32 cellular contexts compared by ENCODE assay signal in the genomic region with DNA sequence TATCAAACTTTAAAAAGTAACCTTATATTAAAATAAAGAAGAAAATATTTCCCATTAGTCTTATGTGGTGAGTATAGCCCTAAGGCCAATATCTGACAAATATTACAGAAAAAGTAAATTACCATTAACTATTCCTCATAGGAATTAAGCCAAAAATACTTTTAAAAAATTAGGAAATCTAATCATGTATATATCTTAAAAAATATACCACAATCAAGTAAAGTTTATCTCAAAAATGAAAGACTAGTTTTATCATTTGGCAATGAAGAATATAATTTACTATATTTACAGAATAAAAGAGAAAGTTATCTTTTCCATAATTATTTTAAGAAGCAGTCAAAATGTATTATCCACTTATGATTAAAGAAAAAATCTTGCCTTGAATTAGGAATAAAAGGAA.
"Had no signal": no experiment of that assay in that cellular context is flagged by ENCODE, and none has a peak within 500 bp of the region (broad histone marks: within the 10 kb centered on the region; RNA-seq: fewer than 3 reads in every experiment).

No MANE protein-coding gene starts in this region.

- H3K27me3 ChIP-seq: adrenal gland, esophagus squamous epithelium had no signal

- H3K4me1 Mint-ChIP-seq: activated CD4-positive, alpha-beta T cell treated with anti-CD3 and anti-CD28 coated beads for 36 hours; activated CD4-positive, alpha-beta T cell treated with anti-CD3 and anti-CD28 coated beads, Interleukin-2, amount 10 ng/mL, durations not matched to agents 24 days and 14 days; activated CD8-positive, alpha-beta memory T cell treated with anti-CD3 and anti-CD28 coated beads, Interleukin-2, amount 10 ng/mL, durations not matched to agents 7 days and 5 days; activated naive CD4-positive, alpha-beta T cell treated with anti-CD3 and anti-CD28 coated beads, Interleukin-2, amount 50 U/mL, for 24 hours; activated naive CD8-positive, alpha-beta T cell treated with anti-CD3 and anti-CD28 coated beads for 36 hours; activated naive CD8-positive, alpha-beta T cell treated with anti-CD3 and anti-CD28 coated beads, Interleukin-2, amount 50 U/mL, for 24 hours; brain; central memory CD8-positive, alpha-beta T cell had no signal

- FAIRE-seq: bronchial epithelial cell had no signal

- DNase-seq: activated CD4-positive, alpha-beta memory T cell treated with anti-CD3 and anti-CD28 coated beads for 36 hours; activated CD4-positive, alpha-beta T cell treated with anti-CD3 and anti-CD28 coated beads for 36 hours; activated CD4-positive, alpha-beta T cell treated with anti-CD3 and anti-CD28 coated beads, Interleukin-2, amount 10 ng/mL, durations not matched to agents 24 days and 14 days; activated CD4-positive, CD25-positive, alpha-beta regulatory T cell; activated CD4-positive, CD25-positive, alpha-beta regulatory T cell treated with anti-CD3 and anti-CD28 coated beads, Interleukin-2, amount 50 U/mL, for 72 hours; activated CD8-positive, alpha-beta memory T cell treated with anti-CD3 and anti-CD28 coated beads, Interleukin-2, amount 10 ng/mL, durations not matched to agents 7 days and 5 days; activated CD8-positive, alpha-beta memory T cell treated with anti-CD3 and anti-CD28 coated beads, Interleukin-2, amount 50 U/mL, for 4 hours; activated CD8-positive, alpha-beta T cell treated with anti-CD3 and anti-CD28 coated beads, Interleukin-2, amount 10 ng/mL, durations not matched to agents 7 days and 5 days; activated effector memory CD4-positive, alpha-beta T cell treated with anti-CD3 and anti-CD28 coated beads, Interleukin-2, amount 50 U/mL, for 16 hours; activated naive CD4-positive, alpha-beta T cell treated with anti-CD3 and anti-CD28 coated beads for 36 hours; activated naive CD8-positive, alpha-beta T cell treated with anti-CD3 and anti-CD28 coated beads for 36 hours; activated naive CD8-positive, alpha-beta T cell treated with anti-CD3 and anti-CD28 coated beads, Interleukin-2, amount 50 U/mL, for 24 hours; activated T-cell treated with anti-CD3 and anti-CD28 coated beads, Interleukin-2, amount 50 U/mL, for 1 hour; activated T-cell treated with anti-CD3 and anti-CD28 coated beads, Interleukin-2, amount 50 U/mL, for 48 hours; adrenal gland; amygdala; aorta; cortex of kidney; dermis blood vessel endothelial cell; effector CD4-positive, alpha-beta T cell; effector memory CD8-positive, alpha-beta T cell; erythroblast; esophagus squamous epithelium; foreskin melanocyte; head of caudate nucleus; T-helper 2 cell had no signal

- H3K4me1 ChIP-seq: adrenal gland, esophagus squamous epithelium had no signal

- H3K27ac Mint-ChIP-seq: activated CD4-positive, alpha-beta memory T cell treated with anti-CD3 and anti-CD28 coated beads for 36 hours; activated CD4-positive, alpha-beta T cell treated with anti-CD3 and anti-CD28 coated beads for 36 hours; activated CD4-positive, alpha-beta T cell treated with anti-CD3 and anti-CD28 coated beads, Interleukin-2, amount 10 ng/mL, durations not matched to agents 24 days and 14 days; activated CD8-positive, alpha-beta memory T cell treated with anti-CD3 and anti-CD28 coated beads, Interleukin-2, amount 10 ng/mL, durations not matched to agents 7 days and 5 days; activated CD8-positive, alpha-beta T cell treated with anti-CD3 and anti-CD28 coated beads, Interleukin-2, amount 10 ng/mL, durations not matched to agents 7 days and 5 days; activated naive CD4-positive, alpha-beta T cell treated with anti-CD3 and anti-CD28 coated beads for 36 hours; activated naive CD4-positive, alpha-beta T cell treated with anti-CD3 and anti-CD28 coated beads, Interleukin-2, amount 50 U/mL, for 24 hours; activated naive CD8-positive, alpha-beta T cell treated with anti-CD3 and anti-CD28 coated beads for 36 hours; activated naive CD8-positive, alpha-beta T cell treated with anti-CD3 and anti-CD28 coated beads, Interleukin-2, amount 50 U/mL, for 24 hours; activated T-helper 1 cell treated with anti-CD3 and anti-CD28 coated beads, Interleukin-12 subunit alpha, Interleukin-12 subunit beta, Interleukin-2, Interleukin-4 antibody, amounts not matched to agents 30 ng/mL and 10 ng/mL and 1 ng/mL, durations not matched to agents 14 hours and 24 hours and 36 hours; activated T-helper 2 cell treated with anti-CD3 and anti-CD28 coated beads, Interferon-gamma antibody, Interleukin-2, Interleukin-4, amounts not matched to agents 10 μg/mL and 5 μg/mL and 100 μg/mL, durations not matched to agents 14 hours and 24 hours and 36 hours; brain; effector memory CD8-positive, alpha-beta T cell had no signal

- ATAC-seq: activated CD4-positive, alpha-beta T cell treated with anti-CD3 and anti-CD28 coated beads for 36 hours; activated CD8-positive, alpha-beta memory T cell treated with anti-CD3 and anti-CD28 coated beads, Interleukin-2, amount 10 ng/mL, durations not matched to agents 7 days and 5 days; activated CD8-positive, alpha-beta T cell treated with anti-CD3 and anti-CD28 coated beads, Interleukin-2, amount 10 ng/mL, durations not matched to agents 7 days and 5 days; activated naive CD8-positive, alpha-beta T cell treated with anti-CD3 and anti-CD28 coated beads, Interleukin-2, amount 50 U/mL, for 24 hours; effector memory CD8-positive, alpha-beta T cell had no signal

- H3K36me3 ChIP-seq: adrenal gland, esophagus squamous epithelium had no signal

- H3K4me3 ChIP-seq: adrenal gland, esophagus squamous epithelium had no signal

- H3K36me3 Mint-ChIP-seq: activated CD4-positive, alpha-beta memory T cell treated with anti-CD3 and anti-CD28 coated beads for 36 hours; activated CD8-positive, alpha-beta memory T cell treated with anti-CD3 and anti-CD28 coated beads, Interleukin-2, amount 10 ng/mL, durations not matched to agents 7 days and 5 days; activated naive CD4-positive, alpha-beta T cell treated with anti-CD3 and anti-CD28 coated beads, Interleukin-2, amount 50 U/mL, for 24 hours; activated naive CD8-positive, alpha-beta T cell treated with anti-CD3 and anti-CD28 coated beads for 36 hours; brain had no signal

- H3K27ac ChIP-seq: adrenal gland, esophagus squamous epithelium had no signal

- H3K4me3 Mint-ChIP-seq: activated CD4-positive, alpha-beta memory T cell treated with anti-CD3 and anti-CD28 coated beads for 36 hours; activated CD4-positive, alpha-beta T cell treated with anti-CD3 and anti-CD28 coated beads for 36 hours; activated CD4-positive, alpha-beta T cell treated with anti-CD3 and anti-CD28 coated beads, Interleukin-2, amount 10 ng/mL, durations not matched to agents 24 days and 14 days; activated CD8-positive, alpha-beta memory T cell treated with anti-CD3 and anti-CD28 coated beads, Interleukin-2, amount 10 ng/mL, durations not matched to agents 7 days and 5 days; activated CD8-positive, alpha-beta T cell treated with anti-CD3 and anti-CD28 coated beads, Interleukin-2, amount 10 ng/mL, durations not matched to agents 7 days and 5 days; activated naive CD4-positive, alpha-beta T cell treated with anti-CD3 and anti-CD28 coated beads for 36 hours; activated naive CD4-positive, alpha-beta T cell treated with anti-CD3 and anti-CD28 coated beads, Interleukin-2, amount 50 U/mL, for 24 hours; activated naive CD8-positive, alpha-beta T cell treated with anti-CD3 and anti-CD28 coated beads for 36 hours; activated naive CD8-positive, alpha-beta T cell treated with anti-CD3 and anti-CD28 coated beads, Interleukin-2, amount 50 U/mL, for 24 hours; activated T-helper 1 cell treated with anti-CD3 and anti-CD28 coated beads, Interleukin-12 subunit alpha, Interleukin-12 subunit beta, Interleukin-2, Interleukin-4 antibody, amounts not matched to agents 30 ng/mL and 10 ng/mL and 1 ng/mL, durations not matched to agents 14 hours and 24 hours and 36 hours; brain; central memory CD8-positive, alpha-beta T cell; effector memory CD8-positive, alpha-beta T cell had no signal

- H3K9me3 ChIP-seq: adrenal gland, esophagus squamous epithelium had no signal

- H3K9me3 Mint-ChIP-seq: activated CD4-positive, alpha-beta T cell treated with anti-CD3 and anti-CD28 coated beads, Interleukin-2, amount 10 ng/mL, durations not matched to agents 24 days and 14 days; activated naive CD4-positive, alpha-beta T cell treated with anti-CD3 and anti-CD28 coated beads for 36 hours; activated naive CD8-positive, alpha-beta T cell treated with anti-CD3 and anti-CD28 coated beads for 36 hours; activated T-helper 1 cell treated with anti-CD3 and anti-CD28 coated beads, Interleukin-12 subunit alpha, Interleukin-12 subunit beta, Interleukin-2, Interleukin-4 antibody, amounts not matched to agents 30 ng/mL and 10 ng/mL and 1 ng/mL, durations not matched to agents 14 hours and 24 hours and 36 hours; central memory CD8-positive, alpha-beta T cell had no signal

- H3K27me3 Mint-ChIP-seq: activated CD4-positive, alpha-beta memory T cell treated with anti-CD3 and anti-CD28 coated beads for 36 hours; activated CD4-positive, alpha-beta T cell treated with anti-CD3 and anti-CD28 coated beads for 36 hours; activated CD4-positive, alpha-beta T cell treated with anti-CD3 and anti-CD28 coated beads, Interleukin-2, amount 10 ng/mL, durations not matched to agents 24 days and 14 days; activated CD8-positive, alpha-beta memory T cell treated with anti-CD3 and anti-CD28 coated beads, Interleukin-2, amount 10 ng/mL, durations not matched to agents 7 days and 5 days; activated naive CD4-positive, alpha-beta T cell treated with anti-CD3 and anti-CD28 coated beads, Interleukin-2, amount 50 U/mL, for 24 hours; activated naive CD8-positive, alpha-beta T cell treated with anti-CD3 and anti-CD28 coated beads for 36 hours; brain; central memory CD8-positive, alpha-beta T cell; effector memory CD8-positive, alpha-beta T cell had no signal
